8 cellular contexts compared by ENCODE assay signal in the genomic region with DNA sequence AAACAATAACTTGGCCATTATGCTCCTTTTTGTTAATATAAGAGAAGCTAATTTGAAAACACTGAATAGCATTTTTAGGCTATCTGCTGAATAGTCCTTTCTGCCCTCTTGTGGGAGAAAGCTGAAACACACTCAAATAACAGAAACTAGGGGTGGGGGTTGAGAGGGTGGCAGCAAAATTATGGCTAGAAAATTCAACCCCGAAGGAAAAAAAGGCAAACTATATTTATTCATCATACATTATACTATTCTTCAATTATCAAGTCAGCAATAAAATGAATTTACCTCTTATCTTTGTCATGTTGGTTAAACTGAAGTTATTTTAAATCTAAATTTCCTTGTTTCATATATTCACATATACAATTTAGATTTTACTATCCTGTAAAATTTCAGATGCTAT.
DNase-seq lines count a peak whose midpoint lies in the region; ATAC-seq, FAIRE-seq and TF ChIP-seq lines count a peak whose summit lies in the region.

No MANE protein-coding gene starts in this region.

- H3K9me1 ChIP-seq in K562 (ENCODE audit: control insufficient read depth, insufficient read depth, low read length): no peaks in the 10 kb centered on the region

- POLR2A ChIA-PET in HEK293T (lab: Yijun Ruan, JAX): interaction anchor here (1.4 kb wide), 1 partner anchor 273 kb away, joined by 3 read pairs; no protein-coding TSS in a partner anchor
- POLR2A ChIA-PET in K562 (lab: Yijun Ruan, JAX): interaction anchor here (0.6 to 1.0 kb wide), 2 partner anchors 8 to 95 kb away, joined by 3 read pairs; no protein-coding TSS in a partner anchor

- H4K20me1 ChIP-seq in K562 (replicated peaks; ENCODE audit: control insufficient read depth, insufficient read depth, low read length): no peaks in the 10 kb centered on the region

- peaks cover 5% of the 10 kb centered on the region; the same call in 1 of the 3 replicates for H3K36me3 ChIP-seq in K562 (ENCODE audit: control insufficient read depth, insufficient read depth, low read length)

- ATAC-seq in K562: peak; percentile 89
- peak; percentile 45 for ATAC-seq in left colon
- no peak for ATAC-seq in HG03442 (IDR thresholded peaks at IDR 0.05; ENCODE audit: unreplicated experiment)
- no peak for ATAC-seq in GM18873 (IDR thresholded peaks at IDR 0.05; ENCODE audit: low FRiP score, unreplicated experiment)

- no peak overlapping the region for H3K9ac ChIP-seq in K562 (ENCODE audit: insufficient read depth in 1 of 2, low read depth in 2 of 2, low read length in 2 of 2)

- no peak overlapping the region for H3K27ac ChIP-seq in K562 (ENCODE audit: extremely low read depth, low read depth, low read length)

- H3K9me3 ChIP-seq in K562 (replicated peaks; ENCODE audit: control insufficient read depth, insufficient read depth, low read depth, low read length): no peaks in the 10 kb centered on the region

- no peak overlapping the region for H3K4me3 ChIP-seq in K562

- 33% methylated on average over 1 of the region's 1 CpG for WGBS in K562 (ENCODE audit: insufficient coverage, low coverage, missing lambda C conversion rate)

- H3K4me1 ChIP-seq in K562 (replicated peaks in 1 of 2; ENCODE audit: control insufficient read depth in 2 of 2, insufficient read depth in 2 of 2, low read length in 2 of 2): no peaks in the 10 kb centered on the region

- peak; percentile 75 for FAIRE-seq in K562 (lab: Jason Lieb, UNC)

- no peak for TF ChIP-seq EP300 in K562 (IDR thresholded peaks at IDR 0.05; ENCODE audit: low read length)

- intact Hi-C loops in K562 (cut with micrococcal nuclease) (loop anchor here (1.0 kb wide), 2 partner anchors 84 to 336 kb away; no protein-coding TSS in a partner anchor), left colon (cut with DNase I, micrococcal nuclease) (loop anchor here in 1 of 2 donors (10.0 kb wide), 1 partner anchor 339 kb away; no protein-coding TSS in a partner anchor)

- no peak overlapping the region for H3K4me2 ChIP-seq in K562 (ENCODE audit: insufficient read depth, low read length)

- in situ Hi-C loops in K562 (cut with MboI): no loop called here

- H3K79me2 ChIP-seq in K562 (ENCODE audit: control insufficient read depth, insufficient read depth, low read length): 0 out of 3 replicates have a peak, but pooled peaks cover 7% of the 10 kb centered on the region

- peak; percentile 22 to 58; a peak in 1 of 4 replicates for TF ChIP-seq RAD21 in K562 (CRISPR knock-in tag; conservative IDR thresholded peaks at IDR 0.05 in 1 of 2, IDR thresholded peaks at IDR 0.05 in 1 of 2)

- H2AFZ ChIP-seq in K562 (ENCODE audit: low read depth, low read length): no peak overlapping the region

- BruUV-seq in K562 (replicated peaks; lab: Mats Ljungman, UMichigan): no TSS peak

- TF ChIP-seq POLR2A in K562 (conservative IDR thresholded peaks at IDR 0.05): no peak

- peak; percentile 62 to 75 (median 68); a peak in 5 of 6 replicates for TF ChIP-seq CTCF in K562 (IDR thresholded peaks at IDR 0.05 in 2 of 3, conservative IDR thresholded peaks at IDR 0.05 in 1 of 3; ENCODE audit: insufficient read depth in 2 of 3, low read depth in 1 of 3, low read length in 3 of 3)

- CTCF ChIA-PET in HEK293T (lab: Yijun Ruan, JAX) (interaction anchor here (0.6 to 1.1 kb wide), 2 partner anchors 77 to 335 kb away, joined by 3 read pairs; no protein-coding TSS in a partner anchor), K562 (lab: Yijun Ruan, JAX; ENCODE audit: low intra/inter-chr PET ratio) (interaction anchor here (1.1 to 2.4 kb wide), 3 partner anchors 31 to 336 kb away, joined by 3 to 10 read pairs (median 6); no protein-coding TSS in a partner anchor)

- H3K27me3 ChIP-seq in K562 (ENCODE audit: control insufficient read depth in 2 of 2, insufficient read depth in 2 of 2, low read length in 2 of 2): no peaks in the 10 kb centered on the region

- DNase-seq in DMS114 treated with DMSO at 0.1 percent for 48 hours (lab: John Stamatoyannopoulos, UW; ENCODE audit: unreplicated experiment) (peak; percentile 37), HEK293T (ENCODE audit: extremely low spot score) (peak; percentile 27), NCI-H345 (lab: John Stamatoyannopoulos, UW) (peak; percentile 67), K562 (ENCODE audit: extremely low read depth in 1 of 4, low spot score in 3 of 4) (peak; percentile 68 to 70 (median 70)), left colon (no peak)
- DNase-seq in activated CD4-positive, CD25-positive, alpha-beta regulatory T cell treated with anti-CD3 and anti-CD28 coated beads, Interleukin-2, amount 50 U/mL, for 72 hours: no peak

TF ChIP-seq in HEK293T, 16 proteins besides CTCF, POLR2A, EP300 and RAD21:
- TF ChIP-seq TARDBP (IDR thresholded peaks at IDR 0.05) (no peak), ZNF384 (IDR thresholded peaks at IDR 0.05) (no peak), L3MBTL2 (conservative IDR thresholded peaks at IDR 0.05) (no peak), FOXA1 (IDR thresholded peaks at IDR 0.05) (no peak), CTBP1 (IDR thresholded peaks at IDR 0.05; ENCODE audit: borderline replicate concordance) (no peak), SUZ12 (IDR thresholded peaks at IDR 0.05) (no peak), FOXK2 (IDR thresholded peaks at IDR 0.05) (no peak), NFRKB (IDR thresholded peaks at IDR 0.05) (no peak), ARNT (IDR thresholded peaks at IDR 0.05) (no peak), LEF1 (IDR thresholded peaks at IDR 0.05; ENCODE audit: borderline replicate concordance) (no peak), HDGF (IDR thresholded peaks at IDR 0.05; ENCODE audit: borderline replicate concordance) (no peak), SP1 (IDR thresholded peaks at IDR 0.05) (no peak), FOXM1 (IDR thresholded peaks at IDR 0.05; ENCODE audit: borderline replicate concordance) (no peak), ELF4 (IDR thresholded peaks at IDR 0.05) (no peak), BHLHE40 (IDR thresholded peaks at IDR 0.05; ENCODE audit: borderline replicate concordance) (no peak)
- TF ChIP-seq, protein P1, sequence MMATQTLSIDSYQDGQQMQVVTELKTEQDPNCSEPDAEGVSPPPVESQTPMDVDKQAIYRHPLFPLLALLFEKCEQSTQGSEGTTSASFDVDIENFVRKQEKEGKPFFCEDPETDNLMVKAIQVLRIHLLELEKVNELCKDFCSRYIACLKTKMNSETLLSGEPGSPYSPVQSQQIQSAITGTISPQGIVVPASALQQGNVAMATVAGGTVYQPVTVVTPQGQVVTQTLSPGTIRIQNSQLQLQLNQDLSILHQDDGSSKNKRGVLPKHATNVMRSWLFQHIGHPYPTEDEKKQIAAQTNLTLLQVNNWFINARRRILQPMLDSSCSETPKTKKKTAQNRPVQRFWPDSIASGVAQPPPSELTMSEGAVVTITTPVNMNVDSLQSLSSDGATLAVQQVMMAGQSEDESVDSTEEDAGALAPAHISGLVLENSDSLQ (IDR thresholded peaks at IDR 0.05): no peak

TF ChIP-seq in K562, 482 proteins besides CTCF, POLR2A, EP300 and RAD21 (continues in another document):
- TF ChIP-seq U2AF1 (optimal IDR thresholded peaks at IDR 0.05; ENCODE audit: low read depth, low read length) (no peak), NELFE (IDR thresholded peaks at IDR 0.05; ENCODE audit: insufficient read depth, insufficient read length) (no peak), ZNF3 (CRISPR knock-in tag; IDR thresholded peaks at IDR 0.05) (no peak), BRF1 (IDR thresholded peaks at IDR 0.05; ENCODE audit: borderline replicate concordance, extremely low read depth, insufficient read length) (no peak)
- TF ChIP-seq, protein P2, sequence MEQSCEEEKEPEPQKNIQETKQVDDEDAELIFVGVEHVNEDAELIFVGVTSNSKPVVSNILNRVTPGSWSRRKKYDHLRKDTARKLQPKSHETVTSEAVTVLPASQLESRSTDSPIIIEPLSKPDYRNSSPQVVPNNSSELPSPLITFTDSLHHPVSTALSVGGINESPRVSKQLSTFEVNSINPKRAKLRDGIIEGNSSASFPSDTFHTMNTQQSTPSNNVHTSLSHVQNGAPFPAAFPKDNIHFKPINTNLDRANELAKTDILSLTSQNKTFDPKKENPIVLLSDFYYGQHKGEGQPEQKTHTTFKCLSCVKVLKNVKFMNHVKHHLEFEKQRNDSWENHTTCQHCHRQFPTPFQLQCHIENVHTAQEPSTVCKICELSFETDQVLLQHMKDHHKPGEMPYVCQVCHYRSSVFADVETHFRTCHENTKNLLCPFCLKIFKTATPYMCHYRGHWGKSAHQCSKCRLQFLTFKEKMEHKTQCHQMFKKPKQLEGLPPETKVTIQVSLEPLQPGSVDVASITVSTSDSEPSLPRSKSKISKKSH (CRISPR knock-in tag; IDR thresholded peaks at IDR 0.05): no peak
- TF ChIP-seq, protein P3, sequence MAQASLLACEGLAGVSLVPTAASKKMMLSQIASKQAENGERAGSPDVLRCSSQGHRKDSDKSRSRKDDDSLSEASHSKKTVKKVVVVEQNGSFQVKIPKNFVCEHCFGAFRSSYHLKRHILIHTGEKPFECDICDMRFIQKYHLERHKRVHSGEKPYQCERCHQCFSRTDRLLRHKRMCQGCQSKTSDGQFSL (CRISPR knock-in tag; IDR thresholded peaks at IDR 0.05): no peak
- TF ChIP-seq, protein P3 (tag; IDR thresholded peaks at IDR 0.05): no peak

Comparison
In these comparisons a context has a peak if more than half of its experiments do, and no peak if none do; other contexts are left out.
1. DNase-seq: peak in DMS114 treated with DMSO at 0.1 percent for 48 hours (single experiment), HEK293T (single experiment), NCI-H345 (single experiment) and K562 (4 of 4); none in left colon (0 of 2) and activated CD4-positive, CD25-positive, alpha-beta regulatory T cell treated with anti-CD3 and anti-CD28 coated beads, Interleukin-2, amount 50 U/mL, for 72 hours (single experiment).
2. ATAC-seq: peak in K562 (single experiment) and left colon (single experiment); none in HG03442 (single experiment) and GM18873 (single experiment).